Comparison of ENCODE assay signal across 8 cellular contexts in genomic region chr16:20900299-20901067, GRCh38. TPM values are rescaled to one million over a fixed set of nuclear protein-coding genes. Genes with fewer than 3 reads are reported as not detected.
DNase-seq lines count a peak whose midpoint lies in the region; ATAC-seq and TF ChIP-seq lines count a peak whose summit lies in the region.

TSS of gene DCUN1D3 (minus strand) at chr16:20900358. CDS start at chr16:20862538, 37,820 bp downstream.
TSS of gene LYRM1 (plus strand) at chr16:20900771. CDS start at chr16:20915556, 14,785 bp downstream.

- peak within 1 kb of the TSS; percentile 97 for H3K4me3 Mint-ChIP-seq in activated CD8-positive, alpha-beta memory T cell treated with anti-CD3 and anti-CD28 coated beads, Interleukin-2, amount 10 ng/mL, durations not matched to agents 7 days and 5 days
- H3K4me3 Mint-ChIP-seq in endodermal cell = peak within 1 kb of the TSS; percentile 78

- H3K4ac ChIP-seq in mesendoderm (ENCODE audit: low read depth, low read length) = peak within 1 kb of the TSS; percentile 75

- peak within 1 kb of the TSS; percentile 95 for H3K56ac ChIP-seq in mesendoderm (ENCODE audit: low read length)

- no peak within 1 kb of the TSS for H2BK120ac ChIP-seq in mesendoderm (ENCODE audit: low read depth, low read length)

- no peak for TF ChIP-seq CTCF in endodermal cell (conservative IDR thresholded peaks at IDR 0.05)

- H3K4me3 ChIP-seq in NT2/D1 (ENCODE audit: insufficient read length, low read depth) (peak within 1 kb of the TSS; percentile 86), endodermal cell (ENCODE audit: low read length) (peak within 1 kb of the TSS; percentile 90), mesendoderm (ENCODE audit: low read length) (peak within 1 kb of the TSS; percentile 88)

- H3K9me3 Mint-ChIP-seq in activated CD8-positive, alpha-beta memory T cell treated with anti-CD3 and anti-CD28 coated beads, Interleukin-2, amount 10 ng/mL, durations not matched to agents 7 days and 5 days (ENCODE audit: low read depth) = no peaks in the 10 kb centered on the region
- H3K9me3 Mint-ChIP-seq in endodermal cell = no peaks in the 10 kb centered on the region

- peaks cover 75% of the 10 kb centered on the region for H3K4me1 Mint-ChIP-seq in activated CD8-positive, alpha-beta memory T cell treated with anti-CD3 and anti-CD28 coated beads, Interleukin-2, amount 10 ng/mL, durations not matched to agents 7 days and 5 days
- peaks cover 34% of the 10 kb centered on the region for H3K4me1 Mint-ChIP-seq in endodermal cell

- peak within 1 kb of the TSS; percentile 69 for H3K18ac ChIP-seq in mesendoderm (ENCODE audit: low read length)

- peak; percentile 57 for ATAC-seq in GM21360 (IDR thresholded peaks at IDR 0.05; ENCODE audit: unreplicated experiment)
- peak; percentile 78 for ATAC-seq in activated CD8-positive, alpha-beta memory T cell treated with anti-CD3 and anti-CD28 coated beads, Interleukin-2, amount 10 ng/mL, durations not matched to agents 7 days and 5 days

- H3K79me2 ChIP-seq in mesendoderm (ENCODE audit: control insufficient read depth, insufficient read depth, low read length) = peaks cover 34% of the 10 kb centered on the region

- no peak within 1 kb of the TSS for H2AK5ac ChIP-seq in mesendoderm (ENCODE audit: low read length)

- H3K4me1 ChIP-seq in NT2/D1 (ENCODE audit: insufficient read depth, insufficient read length) (no peaks in the 10 kb centered on the region), endodermal cell (ENCODE audit: control insufficient read depth, insufficient read depth, low read length) (peaks cover 5% of the 10 kb centered on the region), mesendoderm (ENCODE audit: control insufficient read depth, low read depth, low read length) (peaks cover 2% of the 10 kb centered on the region)

- H4K5ac ChIP-seq in mesendoderm (ENCODE audit: low read length) = no peak within 1 kb of the TSS

- peak within 1 kb of the TSS; percentile 85 for H2BK5ac ChIP-seq in mesendoderm (ENCODE audit: low read length)

- H3K9ac ChIP-seq in NT2/D1 (ENCODE audit: insufficient read length, low read depth) (peak within 1 kb of the TSS; percentile 92), endodermal cell (ENCODE audit: extremely low read depth, low read length, poor library complexity, severe bottlenecking) (peak within 1 kb of the TSS; percentile 72), mesendoderm (ENCODE audit: low read length) (peak within 1 kb of the TSS; percentile 92)

- H3K36me3 ChIP-seq in NT2/D1 (ENCODE audit: insufficient read depth, insufficient read length, low read length) (peaks cover 35% of the 10 kb centered on the region), endodermal cell (ENCODE audit: control insufficient read depth, insufficient read depth, low read length) (peaks cover 23% of the 10 kb centered on the region), mesendoderm (ENCODE audit: control insufficient read depth, insufficient read depth, low read length) (no peaks in the 10 kb centered on the region)

- H3K27ac ChIP-seq in endodermal cell (ENCODE audit: low read depth, low read length) (peak within 1 kb of the TSS; percentile 97), mesendoderm (ENCODE audit: low read depth, low read length) (peak within 1 kb of the TSS; percentile 88)

- no peaks in the 10 kb centered on the region for H3K27me3 Mint-ChIP-seq in activated CD8-positive, alpha-beta memory T cell treated with anti-CD3 and anti-CD28 coated beads, Interleukin-2, amount 10 ng/mL, durations not matched to agents 7 days and 5 days
- no peaks in the 10 kb centered on the region for H3K27me3 Mint-ChIP-seq in endodermal cell (ENCODE audit: insufficient read depth)

- peak within 1 kb of the TSS; percentile 82 for H4K8ac ChIP-seq in mesendoderm (ENCODE audit: low read depth, low read length)

- H3K36me3 Mint-ChIP-seq in activated CD8-positive, alpha-beta memory T cell treated with anti-CD3 and anti-CD28 coated beads, Interleukin-2, amount 10 ng/mL, durations not matched to agents 7 days and 5 days = peaks cover 61% of the 10 kb centered on the region
- peaks cover 21% of the 10 kb centered on the region for H3K36me3 Mint-ChIP-seq in endodermal cell (ENCODE audit: low read depth)

- no peaks in the 10 kb centered on the region for H3K9me3 ChIP-seq in NT2/D1 (ENCODE audit: insufficient read depth, low read length)
- H3K9me3 ChIP-seq in endodermal cell (ENCODE audit: control insufficient read depth, low read length) = no peaks in the 10 kb centered on the region

- H3K27ac Mint-ChIP-seq in activated CD8-positive, alpha-beta memory T cell treated with anti-CD3 and anti-CD28 coated beads, Interleukin-2, amount 10 ng/mL, durations not matched to agents 7 days and 5 days = peak within 1 kb of the TSS; percentile 99
- peak within 1 kb of the TSS; percentile 97 for H3K27ac Mint-ChIP-seq in endodermal cell

- peak within 1 kb of the TSS; percentile 16 for H3K23ac ChIP-seq in mesendoderm (ENCODE audit: low read length)

- CTCF ChIA-PET in activated CD8-positive, alpha-beta memory T cell treated with anti-CD3 and anti-CD28 coated beads, Interleukin-2, amount 10 ng/mL, durations not matched to agents 7 days and 5 days (lab: Charles Lee) = interaction anchor here (0.6 to 3.7 kb wide), 11 partner anchors 10 to 288 kb away, joined by 3 to 24 read pairs (median 6); no protein-coding TSS in a partner anchor

- no peak within 1 kb of the TSS for H2BK15ac ChIP-seq in mesendoderm (replicated peaks; ENCODE audit: low read depth)

- no peaks in the 10 kb centered on the region for H3K27me3 ChIP-seq in NT2/D1 (ENCODE audit: insufficient read depth, insufficient read length)
- H3K27me3 ChIP-seq in endodermal cell (ENCODE audit: control insufficient read depth, insufficient read depth, low read length, poor library complexity, severe bottlenecking) = no peaks in the 10 kb centered on the region
- H3K27me3 ChIP-seq in mesendoderm (ENCODE audit: insufficient read depth, low read length, poor library complexity) = no peaks in the 10 kb centered on the region

- DNase-seq in CMK (ENCODE audit: low read depth) = peak; percentile 96
- DNase-seq in HUDEP-2 (lab: John Stamatoyannopoulos, UW; ENCODE audit: unreplicated experiment in 76 of 76) = peak; percentile 52 to 96 (median 89)
- peak; percentile 98 for DNase-seq in NT2/D1 (ENCODE audit: low read depth, low spot score)
- peak; percentile 95 for DNase-seq in activated CD8-positive, alpha-beta memory T cell treated with anti-CD3 and anti-CD28 coated beads, Interleukin-2, amount 10 ng/mL, durations not matched to agents 7 days and 5 days
- DNase-seq in endodermal cell = peak; percentile 99
- DNase-seq in mesendoderm = peak; percentile 100
- DNase-seq in stimulated activated CD8-positive, alpha-beta memory T cell treated with anti-CD3 and anti-CD28 coated beads, Interleukin-15, amount 100 ng/mL, for 1 hour (ENCODE audit: low read depth) = peak; percentile 70

- 0% methylated on average over 11 to 55 of the region's 62 CpGs for WGBS in endodermal cell (ENCODE audit: insufficient coverage in 1 of 2, insufficient read length in 1 of 2), 2 experiments
- whole genome bisulfite sequencing in mesendoderm (ENCODE audit: extremely low coverage, insufficient coverage, low lambda C conversion rate) = no CpG with 5 or more reads among the region's 62 CpGs

- H3K79me1 ChIP-seq in mesendoderm (ENCODE audit: low read length) = peaks cover 22% of the 10 kb centered on the region

- peak within 1 kb of the TSS; percentile 61 for H3K4me2 ChIP-seq in mesendoderm (ENCODE audit: low read length)

RNA-seq across cellular contexts. Expression of gene DCUN1D3, which starts in this region (rescaled TPM):
- 10 to 100 TPM; 18.1 to 24.4 TPM for total RNA-seq in activated CD8-positive, alpha-beta memory T cell treated with anti-CD3 and anti-CD28 coated beads, Interleukin-2, amount 10 ng/mL, durations not matched to agents 7 days and 5 days
- total RNA-seq in endodermal cell = 10 to 100 TPM; 21.3 to 22.7 TPM
- polyA plus RNA-seq in endodermal cell (2013, experiment 1 of 2) = 5.9 TPM
- 4.8 TPM for polyA plus RNA-seq in endodermal cell (2013, experiment 2 of 2)
- polyA plus RNA-seq in mesendoderm (2013, experiment 1 of 2) = 5.1 TPM
- polyA plus RNA-seq in mesendoderm (2013, experiment 2 of 2) = 5.4 TPM

RNA-seq across cellular contexts. Expression of gene LYRM1, which starts in this region (rescaled TPM):
- 10 to 100 TPM; 38.6 to 47.7 TPM for total RNA-seq in activated CD8-positive, alpha-beta memory T cell treated with anti-CD3 and anti-CD28 coated beads, Interleukin-2, amount 10 ng/mL, durations not matched to agents 7 days and 5 days
- total RNA-seq in endodermal cell = 10 to 100 TPM; 13.1 to 16.8 TPM
- 31.5 TPM for polyA plus RNA-seq in endodermal cell (2013, experiment 1 of 2)
- 32.3 TPM for polyA plus RNA-seq in endodermal cell (2013, experiment 2 of 2)
- 11.7 TPM for polyA plus RNA-seq in mesendoderm (2013, experiment 1 of 2)
- polyA plus RNA-seq in mesendoderm (2013, experiment 2 of 2) = 11.3 TPM

Comparison
In these comparisons a context has a peak if more than half of its experiments do, and no peak if none do; other contexts are left out.
1. Peak in every context shown above with its lines: DNase-seq, ATAC-seq, H3K4me3 ChIP-seq and H3K27ac ChIP-seq.